Comparison of ENCODE assay signal across 2 cellular contexts in the genomic region with DNA sequence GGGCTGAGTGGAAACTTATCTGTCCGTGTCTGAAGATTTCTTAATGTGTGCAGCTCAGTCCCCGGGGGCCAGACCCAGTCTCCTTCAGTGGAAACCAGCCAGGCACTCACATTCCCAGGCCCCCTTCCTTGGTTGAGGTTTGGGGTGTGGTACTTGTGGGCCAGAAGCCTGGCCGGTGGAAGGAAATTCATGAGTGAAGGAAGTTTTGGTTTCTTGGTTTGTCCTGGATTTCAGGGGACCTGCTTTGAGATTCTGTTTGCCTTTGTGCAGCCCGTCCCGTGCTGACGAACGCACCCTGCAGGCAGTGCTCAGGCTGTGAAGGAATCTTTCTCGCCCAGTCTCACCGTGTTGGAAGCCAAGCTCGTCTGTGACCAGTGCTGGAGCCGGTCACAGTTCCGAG.
TF ChIP-seq lines count a peak whose summit lies in the region.

No MANE protein-coding gene starts in this region.

TF ChIP-seq in endothelial cell of umbilical vein, 7 proteins besides CTCF, POLR2A, EP300 and RAD21 (continued from another document):
- no peak for TF ChIP-seq FOS (IDR thresholded peaks at IDR 0.05; ENCODE audit: borderline replicate concordance, insufficient read depth, low read length)
- TF ChIP-seq EZH2 (IDR thresholded peaks at IDR 0.05; ENCODE audit: borderline replicate concordance, low read depth, low read length, severe bottlenecking), result no peak
- no peak for TF ChIP-seq POLR2AphosphoS5 (IDR thresholded peaks at IDR 0.05; ENCODE audit: insufficient read depth, low read depth, low read length)
- no peak for TF ChIP-seq JUN (IDR thresholded peaks at IDR 0.05; ENCODE audit: borderline replicate concordance, insufficient read depth, insufficient read length, low read depth)
- TF ChIP-seq, protein P1, sequence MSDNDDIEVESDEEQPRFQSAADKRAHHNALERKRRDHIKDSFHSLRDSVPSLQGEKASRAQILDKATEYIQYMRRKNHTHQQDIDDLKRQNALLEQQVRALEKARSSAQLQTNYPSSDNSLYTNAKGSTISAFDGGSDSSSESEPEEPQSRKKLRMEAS (IDR thresholded peaks at IDR 0.05; ENCODE audit: insufficient read depth, insufficient read length), result no peak
- no peak for TF ChIP-seq MYC (IDR thresholded peaks at IDR 0.05; ENCODE audit: low read depth, low read length)
TF ChIP-seq in endothelial cell of umbilical vein: peak in this region for 0.

TF ChIP-seq in SK-N-SH treated with all-trans-retinoic acid at 6 μM for 48 hours, 23 proteins besides CTCF, POLR2A, EP300 and RAD21 (continued from another document):
- TF ChIP-seq, protein P2, sequence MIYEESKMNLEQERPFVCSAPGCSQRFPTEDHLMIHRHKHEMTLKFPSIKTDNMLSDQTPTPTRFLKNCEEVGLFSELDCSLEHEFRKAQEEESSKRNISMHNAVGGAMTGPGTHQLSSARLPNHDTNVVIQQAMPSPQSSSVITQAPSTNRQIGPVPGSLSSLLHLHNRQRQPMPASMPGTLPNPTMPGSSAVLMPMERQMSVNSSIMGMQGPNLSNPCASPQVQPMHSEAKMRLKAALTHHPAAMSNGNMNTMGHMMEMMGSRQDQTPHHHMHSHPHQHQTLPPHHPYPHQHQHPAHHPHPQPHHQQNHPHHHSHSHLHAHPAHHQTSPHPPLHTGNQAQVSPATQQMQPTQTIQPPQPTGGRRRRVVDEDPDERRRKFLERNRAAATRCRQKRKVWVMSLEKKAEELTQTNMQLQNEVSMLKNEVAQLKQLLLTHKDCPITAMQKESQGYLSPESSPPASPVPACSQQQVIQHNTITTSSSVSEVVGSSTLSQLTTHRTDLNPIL (CRISPR knock-in tag; IDR thresholded peaks at IDR 0.05; ENCODE audit: low read depth), result no peak
- TF ChIP-seq ZFP30 (CRISPR knock-in tag; IDR thresholded peaks at IDR 0.05), result no peak
- TF ChIP-seq GLIS3 (CRISPR knock-in tag; IDR thresholded peaks at IDR 0.05), result no peak
- TF ChIP-seq, protein P3, sequence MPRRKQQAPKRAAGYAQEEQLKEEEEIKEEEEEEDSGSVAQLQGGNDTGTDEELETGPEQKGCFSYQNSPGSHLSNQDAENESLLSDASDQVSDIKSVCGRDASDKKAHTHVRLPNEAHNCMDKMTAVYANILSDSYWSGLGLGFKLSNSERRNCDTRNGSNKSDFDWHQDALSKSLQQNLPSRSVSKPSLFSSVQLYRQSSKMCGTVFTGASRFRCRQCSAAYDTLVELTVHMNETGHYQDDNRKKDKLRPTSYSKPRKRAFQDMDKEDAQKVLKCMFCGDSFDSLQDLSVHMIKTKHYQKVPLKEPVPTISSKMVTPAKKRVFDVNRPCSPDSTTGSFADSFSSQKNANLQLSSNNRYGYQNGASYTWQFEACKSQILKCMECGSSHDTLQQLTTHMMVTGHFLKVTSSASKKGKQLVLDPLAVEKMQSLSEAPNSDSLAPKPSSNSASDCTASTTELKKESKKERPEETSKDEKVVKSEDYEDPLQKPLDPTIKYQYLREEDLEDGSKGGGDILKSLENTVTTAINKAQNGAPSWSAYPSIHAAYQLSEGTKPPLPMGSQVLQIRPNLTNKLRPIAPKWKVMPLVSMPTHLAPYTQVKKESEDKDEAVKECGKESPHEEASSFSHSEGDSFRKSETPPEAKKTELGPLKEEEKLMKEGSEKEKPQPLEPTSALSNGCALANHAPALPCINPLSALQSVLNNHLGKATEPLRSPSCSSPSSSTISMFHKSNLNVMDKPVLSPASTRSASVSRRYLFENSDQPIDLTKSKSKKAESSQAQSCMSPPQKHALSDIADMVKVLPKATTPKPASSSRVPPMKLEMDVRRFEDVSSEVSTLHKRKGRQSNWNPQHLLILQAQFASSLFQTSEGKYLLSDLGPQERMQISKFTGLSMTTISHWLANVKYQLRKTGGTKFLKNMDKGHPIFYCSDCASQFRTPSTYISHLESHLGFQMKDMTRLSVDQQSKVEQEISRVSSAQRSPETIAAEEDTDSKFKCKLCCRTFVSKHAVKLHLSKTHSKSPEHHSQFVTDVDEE (CRISPR knock-in tag; IDR thresholded peaks at IDR 0.05), result no peak
- no peak for TF ChIP-seq TOX (CRISPR knock-in tag; IDR thresholded peaks at IDR 0.05; ENCODE audit: borderline replicate concordance)
- TF ChIP-seq ZNF8 (CRISPR knock-in tag; IDR thresholded peaks at IDR 0.05), result no peak
- no peak for TF ChIP-seq ZNF70 (CRISPR knock-in tag; IDR thresholded peaks at IDR 0.05)
- TF ChIP-seq, protein P4, sequence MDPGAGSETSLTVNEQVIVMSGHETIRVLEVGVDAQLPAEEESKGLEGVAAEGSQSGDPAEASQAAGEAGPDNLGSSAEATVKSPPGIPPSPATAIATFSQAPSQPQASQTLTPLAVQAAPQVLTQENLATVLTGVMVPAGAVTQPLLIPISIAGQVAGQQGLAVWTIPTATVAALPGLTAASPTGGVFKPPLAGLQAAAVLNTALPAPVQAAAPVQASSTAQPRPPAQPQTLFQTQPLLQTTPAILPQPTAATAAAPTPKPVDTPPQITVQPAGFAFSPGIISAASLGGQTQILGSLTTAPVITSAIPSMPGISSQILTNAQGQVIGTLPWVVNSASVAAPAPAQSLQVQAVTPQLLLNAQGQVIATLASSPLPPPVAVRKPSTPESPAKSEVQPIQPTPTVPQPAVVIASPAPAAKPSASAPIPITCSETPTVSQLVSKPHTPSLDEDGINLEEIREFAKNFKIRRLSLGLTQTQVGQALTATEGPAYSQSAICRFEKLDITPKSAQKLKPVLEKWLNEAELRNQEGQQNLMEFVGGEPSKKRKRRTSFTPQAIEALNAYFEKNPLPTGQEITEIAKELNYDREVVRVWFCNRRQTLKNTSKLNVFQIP (CRISPR knock-in tag; IDR thresholded peaks at IDR 0.05; ENCODE audit: borderline replicate concordance, low read depth), result no peak
- no peak for TF ChIP-seq ESRRG (CRISPR knock-in tag; IDR thresholded peaks at IDR 0.05)
- TF ChIP-seq CSDC2 (CRISPR knock-in tag; IDR thresholded peaks at IDR 0.05), result no peak
- TF ChIP-seq RARB (CRISPR knock-in tag; IDR thresholded peaks at IDR 0.05), result no peak
- TF ChIP-seq PPARA (CRISPR knock-in tag; IDR thresholded peaks at IDR 0.05; ENCODE audit: borderline replicate concordance), result no peak
- TF ChIP-seq OSR1 (CRISPR knock-in tag; IDR thresholded peaks at IDR 0.05), result no peak
- TF ChIP-seq, protein P5, sequence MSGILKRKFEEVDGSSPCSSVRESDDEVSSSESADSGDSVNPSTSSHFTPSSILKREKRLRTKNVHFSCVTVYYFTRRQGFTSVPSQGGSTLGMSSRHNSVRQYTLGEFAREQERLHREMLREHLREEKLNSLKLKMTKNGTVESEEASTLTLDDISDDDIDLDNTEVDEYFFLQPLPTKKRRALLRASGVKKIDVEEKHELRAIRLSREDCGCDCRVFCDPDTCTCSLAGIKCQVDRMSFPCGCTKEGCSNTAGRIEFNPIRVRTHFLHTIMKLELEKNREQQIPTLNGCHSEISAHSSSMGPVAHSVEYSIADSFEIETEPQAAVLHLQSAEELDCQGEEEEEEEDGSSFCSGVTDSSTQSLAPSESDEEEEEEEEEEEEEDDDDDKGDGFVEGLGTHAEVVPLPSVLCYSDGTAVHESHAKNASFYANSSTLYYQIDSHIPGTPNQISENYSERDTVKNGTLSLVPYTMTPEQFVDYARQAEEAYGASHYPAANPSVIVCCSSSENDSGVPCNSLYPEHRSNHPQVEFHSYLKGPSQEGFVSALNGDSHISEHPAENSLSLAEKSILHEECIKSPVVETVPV (CRISPR knock-in tag; IDR thresholded peaks at IDR 0.05), result no peak
